Comparison of ENCODE assay signal across 14 cellular contexts in the genomic region with DNA sequence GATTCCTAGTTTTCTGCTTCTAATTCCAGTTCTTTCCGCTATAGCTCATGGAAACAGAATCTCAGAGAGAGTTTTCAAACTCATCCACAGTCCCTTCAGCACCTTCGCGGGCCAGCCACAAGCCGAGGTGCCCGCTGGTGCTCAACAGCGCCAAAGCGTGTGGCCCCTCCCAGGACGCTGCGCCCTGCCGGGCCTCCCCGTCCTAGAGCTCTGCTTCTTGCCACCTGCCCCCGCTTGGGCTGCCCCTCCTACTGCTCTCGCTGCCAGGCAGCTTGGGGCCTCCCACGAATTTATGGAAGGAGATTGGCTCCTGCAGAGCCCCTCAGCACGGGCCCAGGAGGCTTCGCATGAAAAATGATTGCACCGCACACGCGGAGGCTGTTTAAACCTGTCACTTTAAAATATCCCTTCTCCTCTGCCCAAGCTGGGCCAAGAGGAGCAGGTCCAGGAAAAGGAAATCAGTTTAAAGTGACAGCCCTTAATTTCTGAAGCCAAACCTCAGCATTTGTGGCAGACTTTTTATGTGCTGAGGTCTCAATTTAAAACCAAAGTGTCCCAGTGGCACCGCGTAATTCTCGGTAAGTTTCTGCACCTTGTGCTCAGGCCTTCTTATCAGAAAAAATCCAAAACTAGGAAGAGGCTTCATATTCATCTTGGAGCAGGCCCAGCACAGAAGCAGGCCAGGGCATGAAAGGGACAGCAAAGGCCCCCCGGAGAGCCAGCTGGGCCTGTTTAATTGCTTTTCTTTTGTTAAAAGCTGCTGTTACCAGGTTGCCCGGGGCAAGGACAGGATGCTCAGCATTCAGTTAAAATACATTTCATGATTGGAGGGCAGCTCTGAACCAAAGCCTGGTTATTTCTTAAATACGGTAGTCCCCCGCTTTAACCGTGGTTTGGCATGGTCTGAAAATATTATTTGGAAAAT.
DNase-seq lines count a peak whose midpoint lies in the region; ATAC-seq and TF ChIP-seq lines count a peak whose summit lies in the region.
"Had no signal": no experiment of that assay in that cellular context is flagged by ENCODE, and none has a peak within 500 bp of the region (broad histone marks: within the 10 kb centered on the region; RNA-seq: fewer than 3 reads in every experiment).

No MANE protein-coding gene starts in this region.

- WGBS in mammary epithelial cell (ENCODE audit: low coverage, missing lambda C conversion rate), result 12% methylated on average over 16 of the region's 27 CpGs
- WGBS in thyroid gland, 2 donors, result 21 to 27% methylated on average over 26 to 27 of the region's 27 CpGs

- H3K4me3 ChIP-seq in mammary epithelial cell (replicated peaks in 1 of 3; ENCODE audit: insufficient read depth in 1 of 3, low read depth in 2 of 3, low read length in 3 of 3) (no peak overlapping the region), thyroid gland (replicated peaks in 1 of 3) (no peak overlapping the region), Karpas-422 (ENCODE audit: low read length) (no peak overlapping the region)
- H3K4me3 ChIP-seq: A549, coronary artery, smooth muscle cell had no signal

- H3K36me3 ChIP-seq in mammary epithelial cell (ENCODE audit: insufficient read depth, low read length) (no peaks in the 10 kb centered on the region), thyroid gland (no peaks in the 10 kb centered on the region), Karpas-422 (ENCODE audit: insufficient read depth, low read length) (no peaks in the 10 kb centered on the region)

- BruUV-seq in mammary epithelial cell (replicated peaks; lab: Mats Ljungman, UMichigan), result no TSS peak

- H3K27ac ChIP-seq in mammary epithelial cell (ENCODE audit: insufficient read depth, low read depth, low read length) (no peak overlapping the region), thyroid gland (no peak overlapping the region), Karpas-422 (ENCODE audit: low read length) (no peak overlapping the region)
- H3K27ac ChIP-seq: A549, coronary artery had no signal

- no peak for ATAC-seq in GM19455 (IDR thresholded peaks at IDR 0.05; ENCODE audit: unreplicated experiment)
- no peak for ATAC-seq in stimulated activated effector memory CD8-positive, alpha-beta T cell treated with anti-CD3 and anti-CD28 coated beads, Interleukin-12 subunit alpha, Interleukin-12 subunit beta, amount 100 ng/mL, for 72 hours
- ATAC-seq: A549 had no signal

- H3K9me2 ChIP-seq in Karpas-422 (replicated peaks; ENCODE audit: insufficient read depth, low read length), result no peaks in the 10 kb centered on the region

- H3K4me3 Mint-ChIP-seq in stimulated activated effector memory CD8-positive, alpha-beta T cell treated with anti-CD3 and anti-CD28 coated beads, Interleukin-12 subunit alpha, Interleukin-12 subunit beta, amount 100 ng/mL, for 72 hours, result no peak overlapping the region

- dilution Hi-C loops in mammary epithelial cell (cut with HindIII; ENCODE audit: low sequenced_read_pairs), result no loop called here

- no peaks in the 10 kb centered on the region for H3K27me3 ChIP-seq in mammary epithelial cell (ENCODE audit: insufficient read depth, low read length)
- H3K27me3 ChIP-seq in thyroid gland, result no peaks in the 10 kb centered on the region
- no peaks in the 10 kb centered on the region for H3K27me3 ChIP-seq in Karpas-422 (ENCODE audit: low read length)

- no peak for TF ChIP-seq POLR2A in thyroid gland (IDR thresholded peaks at IDR 0.05)

- DNase-seq in NCI-H524 (lab: John Stamatoyannopoulos, UW), result peak; percentile 33 to 59
- no peak for DNase-seq in NCI-H524 treated with DMSO at 0.1 percent for 48 hours (lab: John Stamatoyannopoulos, UW)
- DNase-seq in mammary epithelial cell, result no peak
- peak; percentile 79 for DNase-seq in left kidney (ENCODE audit: low read depth, low spot score)
- peak; percentile 46 to 56 for DNase-seq in thyroid gland
- DNase-seq in Karpas-422, result no peak
- no peak for DNase-seq in stimulated activated effector memory CD8-positive, alpha-beta T cell treated with anti-CD3 and anti-CD28 coated beads, Interleukin-12 subunit alpha, Interleukin-12 subunit beta, amount 100 ng/mL, for 72 hours (ENCODE audit: low spot score in 2 of 2)
- DNase-seq: activated CD4-positive, alpha-beta T cell treated with anti-CD3 and anti-CD28 coated beads for 4 hours; activated gamma-delta T cell; EL had no signal

- no peaks in the 10 kb centered on the region for H3K9me3 Mint-ChIP-seq in stimulated activated effector memory CD8-positive, alpha-beta T cell treated with anti-CD3 and anti-CD28 coated beads, Interleukin-12 subunit alpha, Interleukin-12 subunit beta, amount 100 ng/mL, for 72 hours

- H3K79me2 ChIP-seq in mammary epithelial cell (ENCODE audit: insufficient read depth, low read length), result no peaks in the 10 kb centered on the region
- H3K79me2 ChIP-seq in Karpas-422 (ENCODE audit: low read length), result no peaks in the 10 kb centered on the region

- H3K9me3 ChIP-seq in mammary epithelial cell (replicated peaks; ENCODE audit: insufficient read depth, low read length) (no peaks in the 10 kb centered on the region), thyroid gland (no peaks in the 10 kb centered on the region), Karpas-422 (ENCODE audit: low read length) (no peaks in the 10 kb centered on the region)
- H3K9me3 ChIP-seq: A549 had no signal

- TF ChIP-seq CTCF in mammary epithelial cell (conservative IDR thresholded peaks at IDR 0.05 in 1 of 2, IDR thresholded peaks at IDR 0.05 in 1 of 2; ENCODE audit: extremely low read depth in 1 of 2, insufficient read depth in 1 of 2, low read depth in 1 of 2, low read length in 2 of 2), result no peak
- no peak for TF ChIP-seq CTCF in thyroid gland (IDR thresholded peaks at IDR 0.05)

- H2AFZ ChIP-seq in mammary epithelial cell (ENCODE audit: low read depth, low read length) (peak overlapping the region; percentile 10), Karpas-422 (ENCODE audit: low read length) (no peak overlapping the region)

- no peaks in the 10 kb centered on the region for H4K20me1 ChIP-seq in mammary epithelial cell (ENCODE audit: insufficient read depth, low read length)
- no peaks in the 10 kb centered on the region for H4K20me1 ChIP-seq in Karpas-422 (ENCODE audit: insufficient read depth, low read depth, low read length)

- H3K9ac ChIP-seq in mammary epithelial cell (ENCODE audit: insufficient read depth, low read length) (no peak overlapping the region), Karpas-422 (ENCODE audit: low read length) (no peak overlapping the region)

- CTCF ChIA-PET in mammary epithelial cell (lab: Charles Lee; ENCODE audit: low non-redundant PET), result no interaction called here

- H3K4me1 ChIP-seq in mammary epithelial cell (ENCODE audit: insufficient read depth, low read length), result no peaks in the 10 kb centered on the region
- H3K4me1 ChIP-seq in thyroid gland, result no peaks in the 10 kb centered on the region
- no peaks in the 10 kb centered on the region for H3K4me1 ChIP-seq in Karpas-422 (ENCODE audit: low read length)
- H3K4me1 ChIP-seq: A549 had no signal

- no peak overlapping the region for H3K27ac Mint-ChIP-seq in stimulated activated effector memory CD8-positive, alpha-beta T cell treated with anti-CD3 and anti-CD28 coated beads, Interleukin-12 subunit alpha, Interleukin-12 subunit beta, amount 100 ng/mL, for 72 hours

- intact Hi-C loops in mammary epithelial cell (cut with micrococcal nuclease) (no loop called here), thyroid gland (cut with DNase I) (no loop called here)

- H3K36me3 Mint-ChIP-seq in stimulated activated effector memory CD8-positive, alpha-beta T cell treated with anti-CD3 and anti-CD28 coated beads, Interleukin-12 subunit alpha, Interleukin-12 subunit beta, amount 100 ng/mL, for 72 hours, result no peaks in the 10 kb centered on the region

- in situ Hi-C loops in mammary epithelial cell (cut with MboI; ENCODE audit: low sequenced_read_pairs in 2 of 2), result no loop called here

- no peaks in the 10 kb centered on the region for H3K4me1 Mint-ChIP-seq in stimulated activated effector memory CD8-positive, alpha-beta T cell treated with anti-CD3 and anti-CD28 coated beads, Interleukin-12 subunit alpha, Interleukin-12 subunit beta, amount 100 ng/mL, for 72 hours

- H3K4me2 ChIP-seq in mammary epithelial cell (ENCODE audit: insufficient read depth, low read depth, low read length) (no peak overlapping the region), Karpas-422 (ENCODE audit: low read depth, low read length, poor library complexity, severe bottlenecking) (no peak overlapping the region)
- H3K4me2 ChIP-seq: A549, smooth muscle cell had no signal

Comparison
In these comparisons a context has a peak if more than half of its experiments do, and no peak if none do; other contexts are left out.
1. DNase-seq: peak in NCI-H524 (2 of 2), left kidney (single experiment) and thyroid gland (2 of 2); none in NCI-H524 treated with DMSO at 0.1 percent for 48 hours (single experiment), mammary epithelial cell (single experiment), Karpas-422 (single experiment) and stimulated activated effector memory CD8-positive, alpha-beta T cell treated with anti-CD3 and anti-CD28 coated beads, Interleukin-12 subunit alpha, Interleukin-12 subunit beta, amount 100 ng/mL, for 72 hours (0 of 2).